Comparison of ENCODE assay signal across 8 cellular contexts in genomic region chr11:112227002-112227401, GRCh38. TPM values are rescaled to one million over a fixed set of nuclear protein-coding genes. Genes with fewer than 3 reads are reported as not detected.
DNase-seq lines count a peak whose midpoint lies in the region; ATAC-seq and TF ChIP-seq lines count a peak whose summit lies in the region.

No MANE protein-coding gene starts in this region.

- H3K9me3 Mint-ChIP-seq in activated T-helper 1 cell treated with anti-CD3 and anti-CD28 coated beads, Interleukin-12 subunit alpha, Interleukin-12 subunit beta, Interleukin-2, Interleukin-4 antibody, amounts not matched to agents 30 ng/mL and 10 ng/mL and 1 ng/mL, durations not matched to agents 14 hours and 24 hours and 36 hours: no peaks in the 10 kb centered on the region

- TF ChIP-seq EP300 in sigmoid colon (IDR thresholded peaks at IDR 0.05): no peak

- H3K27me3 Mint-ChIP-seq in activated T-helper 1 cell treated with anti-CD3 and anti-CD28 coated beads, Interleukin-12 subunit alpha, Interleukin-12 subunit beta, Interleukin-2, Interleukin-4 antibody, amounts not matched to agents 30 ng/mL and 10 ng/mL and 1 ng/mL, durations not matched to agents 14 hours and 24 hours and 36 hours (ENCODE audit: insufficient read depth): no peaks in the 10 kb centered on the region

- H3K36me3 ChIP-seq in H7 (replicated peaks; ENCODE audit: control insufficient read depth, insufficient read depth, low read length) (peaks cover 3% of the 10 kb centered on the region), right atrium auricular region (peaks cover 17% of the 10 kb centered on the region), sigmoid colon (peaks cover 0 to 34% (median 5%) of the 10 kb centered on the region in 4 donors)

- intact Hi-C loops in activated T-helper 1 cell treated with anti-CD3 and anti-CD28 coated beads, Interleukin-12 subunit alpha, Interleukin-12 subunit beta, Interleukin-2, Interleukin-4 antibody, amounts not matched to agents 30 ng/mL and 10 ng/mL and 1 ng/mL, durations not matched to agents 14 hours and 24 hours and 36 hours (cut with micrococcal nuclease): loop anchor here (2.0 to 5.0 kb wide), 5 partner anchors 64 to 1545 kb away; partner anchors contain the start of genes DIXDC1, PPP2R1B, SIK2 and ZW10
- intact Hi-C loops in sigmoid colon (cut with DNase I): loop anchor here (10.0 kb wide), 2 partner anchors 358 to 1088 kb away; partner anchors contain the start of gene TTC12

- CTCF ChIA-PET in GM10248 (lab: Yijun Ruan, JAX): interaction anchor here (3.5 kb wide), 1 partner anchor 53 kb away, joined by 29 read pairs; no protein-coding TSS in a partner anchor

- ATAC-seq in GM21723 (IDR thresholded peaks at IDR 0.05; ENCODE audit: unreplicated experiment): no peak

- TF ChIP-seq POLR2A in sigmoid colon (IDR thresholded peaks at IDR 0.05): no peak

- TF ChIP-seq CTCF in right atrium auricular region (IDR thresholded peaks at IDR 0.05): no peak
- no peak for TF ChIP-seq CTCF in sigmoid colon (IDR thresholded peaks at IDR 0.05)
- no peak for TF ChIP-seq CTCF in GM10248 (IDR thresholded peaks at IDR 0.05; ENCODE audit: control extremely low read depth, extremely low read depth, low read depth, missing control alignments)

- H3K27ac Mint-ChIP-seq in activated T-helper 1 cell treated with anti-CD3 and anti-CD28 coated beads, Interleukin-12 subunit alpha, Interleukin-12 subunit beta, Interleukin-2, Interleukin-4 antibody, amounts not matched to agents 30 ng/mL and 10 ng/mL and 1 ng/mL, durations not matched to agents 14 hours and 24 hours and 36 hours: peak overlapping the region; percentile 91

- H3K4me1 ChIP-seq in right atrium auricular region: peaks cover 0 to 10% of the 10 kb centered on the region in 2 donors
- H3K4me1 ChIP-seq in sigmoid colon: peaks cover 0 to 22% (median 15%) of the 10 kb centered on the region in 4 donors

- H3K4me3 ChIP-seq in H7 (ENCODE audit: insufficient read depth, low read depth, low read length): peak overlapping the region; percentile 80
- peak overlapping the region; percentile 66 to 74 for H3K4me3 ChIP-seq in right atrium auricular region
- H3K4me3 ChIP-seq in sigmoid colon: peak overlapping the region; percentile 56 to 79 (median 70)

- H3K27ac ChIP-seq in right atrium auricular region (peak overlapping the region; percentile 97 to 98), sigmoid colon (peak overlapping the region; percentile 96 to 99 (median 97))

- H3K36me3 Mint-ChIP-seq in activated T-helper 1 cell treated with anti-CD3 and anti-CD28 coated beads, Interleukin-12 subunit alpha, Interleukin-12 subunit beta, Interleukin-2, Interleukin-4 antibody, amounts not matched to agents 30 ng/mL and 10 ng/mL and 1 ng/mL, durations not matched to agents 14 hours and 24 hours and 36 hours (ENCODE audit: low read depth): peaks cover 36% of the 10 kb centered on the region

- H3K4me3 Mint-ChIP-seq in activated T-helper 1 cell treated with anti-CD3 and anti-CD28 coated beads, Interleukin-12 subunit alpha, Interleukin-12 subunit beta, Interleukin-2, Interleukin-4 antibody, amounts not matched to agents 30 ng/mL and 10 ng/mL and 1 ng/mL, durations not matched to agents 14 hours and 24 hours and 36 hours: peak overlapping the region; percentile 84

- peaks cover 29% of the 10 kb centered on the region for H3K4me1 Mint-ChIP-seq in activated T-helper 1 cell treated with anti-CD3 and anti-CD28 coated beads, Interleukin-12 subunit alpha, Interleukin-12 subunit beta, Interleukin-2, Interleukin-4 antibody, amounts not matched to agents 30 ng/mL and 10 ng/mL and 1 ng/mL, durations not matched to agents 14 hours and 24 hours and 36 hours (ENCODE audit: low read depth)

- DNase-seq in ACHN (peak; percentile 27), H7 (peak; percentile 32), right atrium auricular region (ENCODE audit: low spot score) (no peak), sigmoid colon (no peak), epidermal melanocyte (ENCODE audit: insufficient read length, low spot score) (no peak), GM10248 (ENCODE audit: extremely low spot score) (no peak)
- no peak for DNase-seq in activated T-helper 1 cell treated with anti-CD3 and anti-CD28 coated beads, Interleukin-12 subunit alpha, Interleukin-12 subunit beta, Interleukin-2, Interleukin-4 antibody, amounts not matched to agents 30 ng/mL and 10 ng/mL and 1 ng/mL, durations not matched to agents 14 hours and 24 hours and 36 hours (ENCODE audit: low spot score)

- 11 to 20% methylated on average over 12 of the region's 12 CpGs for WGBS in sigmoid colon, 2 donors

- POLR2A ChIA-PET in GM10248 (lab: Yijun Ruan, JAX): interaction anchor here (0.7 kb wide), 1 partner anchor 296 kb away, joined by 4 read pairs; no protein-coding TSS in a partner anchor

- in situ Hi-C loops in ACHN (cut with HindIII; ENCODE audit: low pct_ligation_motif_present, low pct_unique_long_range_greater_than_20kb, low sequenced_read_pairs): no loop called here

- H3K27me3 ChIP-seq in H7 (ENCODE audit: control insufficient read depth, insufficient read depth, low read length): no peaks in the 10 kb centered on the region
- no peaks in the 10 kb centered on the region for H3K27me3 ChIP-seq in right atrium auricular region
- no peaks in the 10 kb centered on the region for H3K27me3 ChIP-seq in sigmoid colon

- H3K9me3 ChIP-seq in right atrium auricular region (no peaks in the 10 kb centered on the region), sigmoid colon (no peaks in the 10 kb centered on the region)

RNA-seq across cellular contexts. Expression of gene PTS, which starts 0.8 kb away (rescaled TPM):
- 13.3 and 17.2 TPM in 2 replicates for total RNA-seq in H7 (2014; rRNA removed; shearing (Covaris generic))
- 28.9 and 35.0 TPM in 2 replicates for total RNA-seq in activated T-helper 1 cell treated with anti-CD3 and anti-CD28 coated beads, Interleukin-12 subunit alpha, Interleukin-12 subunit beta, Interleukin-2, Interleukin-4 antibody, amounts not matched to agents 30 ng/mL and 10 ng/mL and 1 ng/mL, durations not matched to agents 14 hours and 24 hours and 36 hours
- total RNA-seq in right atrium auricular region (10 to 100 TPM; 18.1 to 19.5 TPM), sigmoid colon (10 to 100 TPM; 17.2 to 44.3 (median 30.7) TPM)
- polyA plus RNA-seq in sigmoid colon: 10 to 100 TPM; 34.0 to 86.5 (median 81.1) TPM

RNA-seq across cellular contexts. Expression of gene PLET1, which starts 33.7 kb away (rescaled TPM):
- not detected in 2 replicates for total RNA-seq in H7 (2014; rRNA removed; shearing (Covaris generic))
- not detected in 2 replicates for total RNA-seq in activated T-helper 1 cell treated with anti-CD3 and anti-CD28 coated beads, Interleukin-12 subunit alpha, Interleukin-12 subunit beta, Interleukin-2, Interleukin-4 antibody, amounts not matched to agents 30 ng/mL and 10 ng/mL and 1 ng/mL, durations not matched to agents 14 hours and 24 hours and 36 hours
- total RNA-seq in right atrium auricular region: not detected
- total RNA-seq in sigmoid colon: not detected
- under 1 TPM in 1 of 3 donors, not detected in 2; 0.60 TPM for polyA plus RNA-seq in sigmoid colon

RNA-seq across cellular contexts. Expression of gene BCO2, which starts 51.7 kb away (rescaled TPM):
- 0.48 and 1.5 TPM in 2 replicates for total RNA-seq in H7 (2014; rRNA removed; shearing (Covaris generic))
- total RNA-seq in activated T-helper 1 cell treated with anti-CD3 and anti-CD28 coated beads, Interleukin-12 subunit alpha, Interleukin-12 subunit beta, Interleukin-2, Interleukin-4 antibody, amounts not matched to agents 30 ng/mL and 10 ng/mL and 1 ng/mL, durations not matched to agents 14 hours and 24 hours and 36 hours: 0.49 and 1.6 TPM in 2 replicates
- total RNA-seq in right atrium auricular region: 10 to 100 TPM; 40.6 to 44.7 TPM
- total RNA-seq in sigmoid colon: 10 to 100 TPM in 1 of 4 donors, 1 to 10 TPM in 3; 6.4 to 16.9 (median 7.2) TPM
- polyA plus RNA-seq in sigmoid colon: 1 to 10 TPM in 1 of 3 donors, not detected in 2; 3.2 TPM

RNA-seq across cellular contexts. Expression of gene TEX12, which starts 59.8 kb away (rescaled TPM):
- total RNA-seq in H7 (2014; rRNA removed; shearing (Covaris generic)): 0.21 TPM in 1 of 2 replicates, not detected in the other
- 0.24 TPM in 1 of 2 replicates, not detected in the other for total RNA-seq in activated T-helper 1 cell treated with anti-CD3 and anti-CD28 coated beads, Interleukin-12 subunit alpha, Interleukin-12 subunit beta, Interleukin-2, Interleukin-4 antibody, amounts not matched to agents 30 ng/mL and 10 ng/mL and 1 ng/mL, durations not matched to agents 14 hours and 24 hours and 36 hours
- total RNA-seq in right atrium auricular region: not detected
- 1 to 10 TPM in 2 of 4 donors, under 1 TPM in 1, not detected in 1; 0.68 to 1.5 (median 1.1) TPM for total RNA-seq in sigmoid colon
- polyA plus RNA-seq in sigmoid colon: not detected

Comparison
In these comparisons a context has a peak if more than half of its experiments do, and no peak if none do; other contexts are left out.
1. DNase-seq: peak in ACHN (single experiment) and H7 (single experiment); none in activated T-helper 1 cell treated with anti-CD3 and anti-CD28 coated beads, Interleukin-12 subunit alpha, Interleukin-12 subunit beta, Interleukin-2, Interleukin-4 antibody, amounts not matched to agents 30 ng/mL and 10 ng/mL and 1 ng/mL, durations not matched to agents 14 hours and 24 hours and 36 hours (single experiment), right atrium auricular region (single experiment), sigmoid colon (single experiment), epidermal melanocyte (single experiment) and GM10248 (single experiment).
2. Peak in every context shown above with its lines, with median percentiles within 50 percentile points of each other: H3K4me3 ChIP-seq.